23 cellular contexts compared by ENCODE assay signal in genomic region chr1:18175530-18176377, GRCh38.
DNase-seq lines count a peak whose midpoint lies in the region; ATAC-seq, FAIRE-seq and TF ChIP-seq lines count a peak whose summit lies in the region.
"Had no signal": no experiment of that assay in that cellular context is flagged by ENCODE, and none has a peak within 500 bp of the region (broad histone marks: within the 10 kb centered on the region; RNA-seq: fewer than 3 reads in every experiment).

No MANE protein-coding gene starts in this region.

- H3K9me3 Mint-ChIP-seq in neural progenitor cell = no peaks in the 10 kb centered on the region
- H3K9me3 Mint-ChIP-seq: naive thymus-derived CD8-positive, alpha-beta T cell had no signal

- H3K4me2 ChIP-seq in neural progenitor cell = peak overlapping the region; percentile 15
- H3K4me2 ChIP-seq: A549 had no signal

- no peaks in the 10 kb centered on the region for H3K36me3 ChIP-seq in HUES48 (ENCODE audit: control insufficient read depth, insufficient read depth, low read length)
- H3K36me3 ChIP-seq in neural progenitor cell = no peaks in the 10 kb centered on the region
- no peaks in the 10 kb centered on the region for H3K36me3 ChIP-seq in pancreas
- H3K36me3 ChIP-seq in esophagus squamous epithelium = no peaks in the 10 kb centered on the region
- H3K36me3 ChIP-seq: lower lobe of right lung, upper lobe of left lung had no signal

- H3K36me3 Mint-ChIP-seq in neural progenitor cell = no peaks in the 10 kb centered on the region
- H3K36me3 Mint-ChIP-seq: CD4-positive, CD25-positive, alpha-beta regulatory T cell; naive thymus-derived CD8-positive, alpha-beta T cell had no signal

- no peak for TF ChIP-seq POLR2A in esophagus squamous epithelium (IDR thresholded peaks at IDR 0.05)

- H3K4me1 ChIP-seq in HUES48 (ENCODE audit: control insufficient read depth, insufficient read depth, low read length) (peaks cover 22% of the 10 kb centered on the region), neural progenitor cell (peaks cover 43% of the 10 kb centered on the region), pancreas (no peaks in the 10 kb centered on the region), esophagus squamous epithelium (no peaks in the 10 kb centered on the region)
- H3K4me1 ChIP-seq: A549, lower lobe of right lung, psoas muscle, upper lobe of left lung had no signal

- ATAC-seq in pancreas (no peak), HG03469 (IDR thresholded peaks at IDR 0.05; ENCODE audit: unreplicated experiment) (no peak)
- ATAC-seq: A549; lower lobe of right lung; naive thymus-derived CD8-positive, alpha-beta T cell; psoas muscle; T-helper 17 cell had no signal

- peak; percentile 29 for DNase-seq in NCI-H2171 treated with DMSO at 0.1 percent for 48 hours (lab: John Stamatoyannopoulos, UW)
- no peak for DNase-seq in NCI-H2171 (lab: John Stamatoyannopoulos, UW)
- DNase-seq in astrocyte of the hippocampus (ENCODE audit: low read depth, low spot score) = peak; percentile 3
- no peak for DNase-seq in neural progenitor cell (ENCODE audit: low spot score)
- DNase-seq in pancreas = no peak
- no peak for DNase-seq in esophagus squamous epithelium (lab: John Stamatoyannopoulos, UW)
- DNase-seq: activated CD4-positive, alpha-beta T cell treated with anti-CD3 and anti-CD28 coated beads for 1 hour; activated gamma-delta T cell treated with Interleukin-2 at 50 U/mL for 16 hours; anterior cingulate cortex; CD4-positive, CD25-positive, alpha-beta regulatory T cell; EL; lower lobe of right lung; naive thymus-derived CD8-positive, alpha-beta T cell; NCI-H2081 treated with DMSO at 0.1 percent for 48 hours; psoas muscle; stimulated activated naive CD4-positive, alpha-beta T cell; T-helper 17 cell; upper lobe of left lung had no signal

- no peak overlapping the region for H3K9ac ChIP-seq in HUES48 (ENCODE audit: low read depth, low read length)
- H3K9ac ChIP-seq in neural progenitor cell = no peak overlapping the region

- FAIRE-seq in pancreas (lab: Jason Lieb, UNC) = no peak
- FAIRE-seq: A549, endothelial cell of umbilical vein, frontal cortex had no signal

- no peak overlapping the region for H2AFZ ChIP-seq in neural progenitor cell (replicated peaks)

- no peaks in the 10 kb centered on the region for H3K9me3 ChIP-seq in HUES48 (ENCODE audit: control insufficient read depth, insufficient read depth, low read length)
- H3K9me3 ChIP-seq in neural progenitor cell (ENCODE audit: low read depth) = no peaks in the 10 kb centered on the region
- H3K9me3 ChIP-seq in pancreas = no peaks in the 10 kb centered on the region
- H3K9me3 ChIP-seq in esophagus squamous epithelium = no peaks in the 10 kb centered on the region
- H3K9me3 ChIP-seq: A549, lower lobe of right lung, psoas muscle, upper lobe of left lung had no signal

- H3K4me1 Mint-ChIP-seq in neural progenitor cell = peaks cover 34% of the 10 kb centered on the region
- H3K4me1 Mint-ChIP-seq: CD4-positive, CD25-positive, alpha-beta regulatory T cell; T-helper 17 cell had no signal

- peaks cover 12% of the 10 kb centered on the region for H4K20me1 ChIP-seq in neural progenitor cell (ENCODE audit: low read depth)

- WGBS in pancreas, 2 donors = 23 to 31% methylated on average over 13 of the region's 13 CpGs
- 47 to 51% methylated on average over 9 to 11 of the region's 13 CpGs for WGBS in esophagus squamous epithelium, 2 donors

- H3K27ac ChIP-seq in HUES48 (ENCODE audit: low read depth, low read length) (peak overlapping the region; percentile 31), neural progenitor cell (peak overlapping the region; percentile 35), pancreas (no peak overlapping the region), esophagus squamous epithelium (no peak overlapping the region)
- H3K27ac ChIP-seq: A549, lower lobe of right lung, psoas muscle, upper lobe of left lung had no signal

- no peaks in the 10 kb centered on the region for H3K79me2 ChIP-seq in neural progenitor cell (ENCODE audit: low read depth)

- no peaks in the 10 kb centered on the region for H3K27me3 ChIP-seq in HUES48 (ENCODE audit: control insufficient read depth, insufficient read depth, low read length)
- H3K27me3 ChIP-seq in neural progenitor cell = no peaks in the 10 kb centered on the region
- H3K27me3 ChIP-seq in pancreas = peaks cover 0 to 3% (median 0%) of the 10 kb centered on the region in 4 donors
- H3K27me3 ChIP-seq in esophagus squamous epithelium = peaks cover 0 to 72% (median 0%) of the 10 kb centered on the region in 4 donors
- H3K27me3 ChIP-seq: upper lobe of left lung had no signal

- H3K4me3 ChIP-seq in HUES48 (ENCODE audit: low read depth, low read length) (no peak overlapping the region), neural progenitor cell (no peak overlapping the region), pancreas (no peak overlapping the region), esophagus squamous epithelium (no peak overlapping the region)
- H3K4me3 ChIP-seq: A549, lower lobe of right lung, psoas muscle, upper lobe of left lung had no signal

- no peak for TF ChIP-seq CTCF in neural progenitor cell (IDR thresholded peaks at IDR 0.05)
- TF ChIP-seq CTCF in pancreas (IDR thresholded peaks at IDR 0.05) = no peak
- TF ChIP-seq CTCF in esophagus squamous epithelium (IDR thresholded peaks at IDR 0.05) = no peak

- peaks cover 4% of the 10 kb centered on the region for H3K27me3 Mint-ChIP-seq in neural progenitor cell (ENCODE audit: insufficient read depth, low read depth)

- peak overlapping the region; percentile 63 for H3K27ac Mint-ChIP-seq in neural progenitor cell
- H3K27ac Mint-ChIP-seq: CD4-positive, CD25-positive, alpha-beta regulatory T cell; naive thymus-derived CD8-positive, alpha-beta T cell; T-helper 17 cell had no signal

- H3K4me3 Mint-ChIP-seq in neural progenitor cell = no peak overlapping the region
- H3K4me3 Mint-ChIP-seq: CD4-positive, CD25-positive, alpha-beta regulatory T cell; naive thymus-derived CD8-positive, alpha-beta T cell; T-helper 17 cell had no signal

- intact Hi-C loops in pancreas (cut with DNase I) = no loop called here
- intact Hi-C loops in esophagus squamous epithelium (cut with DNase I) = no loop called here

- peaks cover 22% of the 10 kb centered on the region for H3F3A ChIP-seq in neural progenitor cell (ENCODE audit: low read depth)

Comparison
In these comparisons a context has a peak if more than half of its experiments do, and no peak if none do; other contexts are left out.
1. DNase-seq: peak in NCI-H2171 treated with DMSO at 0.1 percent for 48 hours (single experiment) and astrocyte of the hippocampus (single experiment); none in NCI-H2171 (single experiment), neural progenitor cell (single experiment), pancreas (0 of 6) and esophagus squamous epithelium (single experiment).
2. H3K27ac ChIP-seq: peak in HUES48 (single experiment) and neural progenitor cell (single experiment); none in pancreas (0 of 4) and esophagus squamous epithelium (0 of 4).